Comparison of ENCODE assay signal across 1 cellular context in genomic region chr7:12327922-12328321, GRCh38.
TF ChIP-seq lines count a peak whose summit lies in the region.

No MANE protein-coding gene starts in this region.

TF ChIP-seq in HepG2, 621 proteins besides CTCF, POLR2A, EP300 and RAD21:
- TF ChIP-seq ZBTB42 (CRISPR knock-in tag; IDR thresholded peaks at IDR 0.05) (no peak), SALL2 (CRISPR knock-in tag; IDR thresholded peaks at IDR 0.05) (no peak), CBX1 (IDR thresholded peaks at IDR 0.05; ENCODE audit: low read depth) (no peak), KLF16 (CRISPR knock-in tag; IDR thresholded peaks at IDR 0.05) (no peak), GPBP1L1 (CRISPR knock-in tag; IDR thresholded peaks at IDR 0.05) (no peak), SATB2 (CRISPR knock-in tag; IDR thresholded peaks at IDR 0.05) (no peak), ZNF557 (CRISPR knock-in tag; IDR thresholded peaks at IDR 0.05) (no peak), ZNF484 (CRISPR knock-in tag; IDR thresholded peaks at IDR 0.05; ENCODE audit: borderline replicate concordance, low read depth) (no peak), JUNB (CRISPR knock-in tag; IDR thresholded peaks at IDR 0.05; ENCODE audit: borderline replicate concordance) (no peak), STAG1 (CRISPR knock-in tag; IDR thresholded peaks at IDR 0.05) (no peak), ZNF570 (CRISPR knock-in tag; IDR thresholded peaks at IDR 0.05; ENCODE audit: borderline replicate concordance) (no peak)
